In genomic region chr7:123208793-123209192, GRCh38 we compare ENCODE assay signal across 12 cellular contexts. TPM values are rescaled to one million over a fixed set of nuclear protein-coding genes. Genes with fewer than 3 reads are reported as not detected.
DNase-seq lines count a peak whose midpoint lies in the region; ATAC-seq, FAIRE-seq and TF ChIP-seq lines count a peak whose summit lies in the region.
"Had no signal": no experiment of that assay in that cellular context is flagged by ENCODE, and none has a peak within 500 bp of the region (broad histone marks: within the 10 kb centered on the region; RNA-seq: fewer than 3 reads in every experiment).

No MANE protein-coding gene starts in this region.

- H3K4me1 ChIP-seq in BE2C: peaks cover 16% of the 10 kb centered on the region

- peak; percentile 36 for DNase-seq in BE2C
- peak; percentile 38 for DNase-seq in left kidney (ENCODE audit: low read depth, low spot score)
- DNase-seq in superior temporal gyrus (ENCODE audit: extremely low spot score): no peak
- DNase-seq in RCC 7860 (ENCODE audit: low spot score): no peak
- DNase-seq in GDM1 (lab: John Stamatoyannopoulos, UW): no peak
- no peak for DNase-seq in glomerular visceral epithelial cell (ENCODE audit: extremely low spot score)
- DNase-seq: activated naive CD4-positive, alpha-beta T cell treated with anti-CD3 and anti-CD28 coated beads, Interleukin-2, amount 10 ng/mL, durations not matched to agents 7 days and 5 days; NCI-H1105 had no signal

- no peak overlapping the region for H3K4me3 ChIP-seq in BE2C (ENCODE audit: low read depth, low read length)
- H3K4me3 ChIP-seq: esophagus muscularis mucosa had no signal

- H3K36me3 ChIP-seq in BE2C: no peaks in the 10 kb centered on the region
- H3K36me3 ChIP-seq: esophagus muscularis mucosa had no signal

- no peaks in the 10 kb centered on the region for H3K9me3 ChIP-seq in BE2C
- H3K9me3 ChIP-seq: esophagus muscularis mucosa had no signal

- ATAC-seq in GM19324 (IDR thresholded peaks at IDR 0.05; ENCODE audit: low FRiP score, unreplicated experiment) (peak; percentile 50), SK-N-SH treated with all-trans-retinoic acid at 6 μM for 48 hours (0 out of 3 replicates have a peak, but pooled peaks have one; percentile 31)

- H3K27me3 ChIP-seq in BE2C: no peaks in the 10 kb centered on the region
- H3K27me3 ChIP-seq: esophagus muscularis mucosa had no signal

- no peak for FAIRE-seq in RCC 7860 (lab: Jason Lieb, UNC)
- FAIRE-seq: TTC549 had no signal

- peak; percentile 84 for TF ChIP-seq CTCF in BE2C (IDR thresholded peaks at IDR 0.05; ENCODE audit: low read depth, low read length)

TF ChIP-seq in SK-N-SH treated with all-trans-retinoic acid at 6 μM for 48 hours, 23 proteins besides CTCF, POLR2A, EP300 and RAD21:
- TF ChIP-seq PPARA (CRISPR knock-in tag; IDR thresholded peaks at IDR 0.05; ENCODE audit: borderline replicate concordance): no peak
- TF ChIP-seq, protein P1, sequence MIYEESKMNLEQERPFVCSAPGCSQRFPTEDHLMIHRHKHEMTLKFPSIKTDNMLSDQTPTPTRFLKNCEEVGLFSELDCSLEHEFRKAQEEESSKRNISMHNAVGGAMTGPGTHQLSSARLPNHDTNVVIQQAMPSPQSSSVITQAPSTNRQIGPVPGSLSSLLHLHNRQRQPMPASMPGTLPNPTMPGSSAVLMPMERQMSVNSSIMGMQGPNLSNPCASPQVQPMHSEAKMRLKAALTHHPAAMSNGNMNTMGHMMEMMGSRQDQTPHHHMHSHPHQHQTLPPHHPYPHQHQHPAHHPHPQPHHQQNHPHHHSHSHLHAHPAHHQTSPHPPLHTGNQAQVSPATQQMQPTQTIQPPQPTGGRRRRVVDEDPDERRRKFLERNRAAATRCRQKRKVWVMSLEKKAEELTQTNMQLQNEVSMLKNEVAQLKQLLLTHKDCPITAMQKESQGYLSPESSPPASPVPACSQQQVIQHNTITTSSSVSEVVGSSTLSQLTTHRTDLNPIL (CRISPR knock-in tag; IDR thresholded peaks at IDR 0.05; ENCODE audit: low read depth): no peak
- TF ChIP-seq CSDC2 (CRISPR knock-in tag; IDR thresholded peaks at IDR 0.05): no peak
- no peak for TF ChIP-seq ZNF565 (CRISPR knock-in tag; conservative IDR thresholded peaks at IDR 0.05; ENCODE audit: low read depth)
- TF ChIP-seq ZC3H10 (CRISPR knock-in tag; IDR thresholded peaks at IDR 0.05): no peak
- TF ChIP-seq ZNF70 (CRISPR knock-in tag; IDR thresholded peaks at IDR 0.05): no peak
TF ChIP-seq in SK-N-SH treated with all-trans-retinoic acid at 6 μM for 48 hours: peak in this region for 0.

RNA-seq across cellular contexts. Expression of gene SLC13A1, which starts 9.0 kb away (rescaled TPM):
- not detected for polyA plus RNA-seq in BE2C (2012; ENCODE audit: insufficient read depth, insufficient read length, low read depth)

Comparison
In these comparisons a context has a peak if more than half of its experiments do, and no peak if none do; other contexts are left out.
1. DNase-seq: peak in BE2C (single experiment) and left kidney (single experiment); none in superior temporal gyrus (single experiment), RCC 7860 (single experiment), GDM1 (single experiment) and glomerular visceral epithelial cell (single experiment).